Comparison of ENCODE assay signal across 8 cellular contexts in genomic region chr19:5029596-5029995, GRCh38.
A peak's percentile ranks its signal among the peaks of the same experiment; 100 is the strongest.
DNase-seq lines count a peak whose midpoint lies in the region; ATAC-seq and TF ChIP-seq lines count a peak whose summit lies in the region.
"Not testable (repeated sequence)": the region's sequence is repeated elsewhere in the genome, so short reads cannot be mapped to it uniquely, and the experiment has no call there.

No MANE protein-coding gene starts in this region.

- not testable (repeated sequence) for H3K36me3 Mint-ChIP-seq in GM23338 (ENCODE audit: low read depth); memory B cell
- H3K36me3 Mint-ChIP-seq in activated T-helper 17 cell treated with anti-CD3 and anti-CD28 coated beads, Interleukin-2, amount 50 U/mL, for 72 hours (ENCODE audit: low read depth): peaks cover 13% of the 10 kb centered on the region

- not testable (repeated sequence) for H4K20me1 ChIP-seq in GM23338 (replicated peaks; ENCODE audit: insufficient read depth)

- not testable (repeated sequence) for H3K4me2 ChIP-seq in GM23338

- TF ChIP-seq POLR2A in erythroblast (IDR thresholded peaks at IDR 0.05; ENCODE audit: low read length): not testable (repeated sequence)

- DNase-seq in AG20443 (ENCODE audit: low spot score) (peak; percentile 66), GM23338 (ENCODE audit: low spot score) (peak; percentile 88), NCI-H2171 treated with DMSO at 0.1 percent for 48 hours (lab: John Stamatoyannopoulos, UW) (peak; percentile 86), T-helper 2 cell (peak; percentile 22 to 53 (median 38)), erythroblast (lab: John Stamatoyannopoulos, UW) (peak; percentile 66 to 77), memory B cell (ENCODE audit: low spot score in 2 of 2) (peak; percentile 44 to 59)
- peak; percentile 34 to 57 for DNase-seq in stimulated activated CD4-positive, alpha-beta T cell treated with anti-CD3 and anti-CD28 coated beads, Interleukin-4, amount 100 ng/mL, for 4 hours

- TF ChIP-seq CTCF in GM23338 (conservative IDR thresholded peaks at IDR 0.05; ENCODE audit: low read depth in 2 of 2): peak; percentile 70 to 77

- not testable (repeated sequence) for H3K4me1 Mint-ChIP-seq in GM23338; activated T-helper 17 cell treated with anti-CD3 and anti-CD28 coated beads, Interleukin-2, amount 50 U/mL, for 72 hours
- peaks cover 14% of the 10 kb centered on the region for H3K4me1 Mint-ChIP-seq in memory B cell

- ATAC-seq in GM23338: peak; percentile 39
- ATAC-seq in activated T-helper 17 cell treated with anti-CD3 and anti-CD28 coated beads, Interleukin-2, amount 50 U/mL, for 72 hours (replicated peaks): peak; percentile 52
- ATAC-seq in memory B cell (ENCODE audit: low read depth): peak; percentile 48

- peaks cover 21% of the 10 kb centered on the region; the same call in 1 of the 2 replicates for H3K79me2 ChIP-seq in GM23338 (replicated peaks; ENCODE audit: insufficient read depth)

- not testable (repeated sequence) for H3K27ac ChIP-seq in GM23338 (ENCODE audit: low read depth)

- H3F3A ChIP-seq in GM23338 (replicated peaks; ENCODE audit: low read depth): not testable (repeated sequence)

- H2AFZ ChIP-seq in GM23338: not testable (repeated sequence)

- not testable (repeated sequence) for H3K36me3 ChIP-seq in GM23338 (ENCODE audit: insufficient read depth)

- H3K4me1 ChIP-seq in GM23338 (ENCODE audit: insufficient read depth): not testable (repeated sequence)

- not testable (repeated sequence) for H3K27me3 Mint-ChIP-seq in GM23338 (ENCODE audit: insufficient read depth, low read depth, poor library complexity); activated T-helper 17 cell treated with anti-CD3 and anti-CD28 coated beads, Interleukin-2, amount 50 U/mL, for 72 hours; memory B cell

- not testable (repeated sequence) for H3K4me3 Mint-ChIP-seq in GM23338; activated T-helper 17 cell treated with anti-CD3 and anti-CD28 coated beads, Interleukin-2, amount 50 U/mL, for 72 hours; memory B cell

- H3K4me3 ChIP-seq in GM23338: not testable (repeated sequence)

- H3K27me3 ChIP-seq in GM23338 (ENCODE audit: insufficient read depth): not testable (repeated sequence)

- not testable (repeated sequence) for H3K9me2 ChIP-seq in GM23338 (ENCODE audit: insufficient read depth)

- not testable (repeated sequence) for H3K9me3 Mint-ChIP-seq in GM23338; activated T-helper 17 cell treated with anti-CD3 and anti-CD28 coated beads, Interleukin-2, amount 50 U/mL, for 72 hours; memory B cell

- not testable (repeated sequence) for H3K27ac Mint-ChIP-seq in GM23338; activated T-helper 17 cell treated with anti-CD3 and anti-CD28 coated beads, Interleukin-2, amount 50 U/mL, for 72 hours; memory B cell

Comparison
In these comparisons a context has a peak if more than half of its experiments do, and no peak if none do; other contexts are left out.
1. DNase-seq: peak in every context shown above with its lines; median percentile 88 in GM23338; 86 in NCI-H2171 treated with DMSO at 0.1 percent for 48 hours; 72 in erythroblast; 66 in AG20443; 52 in memory B cell; 46 in stimulated activated CD4-positive, alpha-beta T cell treated with anti-CD3 and anti-CD28 coated beads, Interleukin-4, amount 100 ng/mL, for 4 hours; 38 in T-helper 2 cell.